ENCODE assay signal across 8 cellular contexts in genomic region chr19:12956446-12957388, GRCh38. TPM values are rescaled to one million over a fixed set of nuclear protein-coding genes. Genes with fewer than 3 reads are reported as not detected.
A peak's percentile ranks its signal among the peaks of the same experiment; 100 is the strongest.
DNase-seq lines count a peak whose midpoint lies in the region; ATAC-seq lines count a peak whose summit lies in the region.

Gene GADD45GIP1 (minus strand): TSS chr19:12957223. CDS start chr19:12957212, 11 bp downstream.

- no peak within 1 kb of the TSS for H2BK15ac ChIP-seq in mesendoderm (replicated peaks; ENCODE audit: low read depth)

- peak within 1 kb of the TSS; percentile 96 for H3K56ac ChIP-seq in mesendoderm (ENCODE audit: low read length)

- H3K36me3 ChIP-seq in endocrine pancreas (ENCODE audit: control insufficient read depth, insufficient read depth, low read length), result no peaks in the 10 kb centered on the region
- H3K36me3 ChIP-seq in mesendoderm (ENCODE audit: control insufficient read depth, insufficient read depth, low read length), result peaks cover 7% of the 10 kb centered on the region

- peak within 1 kb of the TSS; percentile 88 for H3K9ac ChIP-seq in endocrine pancreas (ENCODE audit: control insufficient read depth, insufficient read depth, low read length)
- peak within 1 kb of the TSS; percentile 84 for H3K9ac ChIP-seq in mesendoderm (ENCODE audit: low read length)

- no peak within 1 kb of the TSS for H4K5ac ChIP-seq in mesendoderm (ENCODE audit: low read length)

- peak within 1 kb of the TSS; percentile 47 for H3K4me3 ChIP-seq in endocrine pancreas (ENCODE audit: control insufficient read depth, insufficient read depth, low read length)
- H3K4me3 ChIP-seq in mesendoderm (ENCODE audit: low read length), result peak within 1 kb of the TSS; percentile 69

- peak; percentile 76 for ATAC-seq in HG03280 (IDR thresholded peaks at IDR 0.05; ENCODE audit: unreplicated experiment)

- H3K79me2 ChIP-seq in mesendoderm (ENCODE audit: control insufficient read depth, insufficient read depth, low read length), result peaks cover 25% of the 10 kb centered on the region

- peak within 1 kb of the TSS; percentile 60 for H3K27ac ChIP-seq in mesendoderm (ENCODE audit: low read depth, low read length)

- H3K23ac ChIP-seq in mesendoderm (ENCODE audit: low read length), result peak within 1 kb of the TSS; percentile 91

- H2AK5ac ChIP-seq in mesendoderm (ENCODE audit: low read length), result no peak within 1 kb of the TSS

- H2BK120ac ChIP-seq in mesendoderm (ENCODE audit: low read depth, low read length), result no peak within 1 kb of the TSS

- H3K79me1 ChIP-seq in mesendoderm (ENCODE audit: low read length), result peaks cover 9% of the 10 kb centered on the region

- no CpG with 5 or more reads among the region's 84 CpGs for WGBS in mesendoderm (ENCODE audit: extremely low coverage, insufficient coverage, low lambda C conversion rate)

- H4K8ac ChIP-seq in mesendoderm (ENCODE audit: low read depth, low read length), result peak within 1 kb of the TSS; percentile 98

- no peaks in the 10 kb centered on the region for H3K9me3 ChIP-seq in endocrine pancreas (ENCODE audit: control insufficient read depth, low read length)

- H3K4me2 ChIP-seq in mesendoderm (ENCODE audit: low read length), result peak within 1 kb of the TSS; percentile 66

- H3K4ac ChIP-seq in mesendoderm (ENCODE audit: low read depth, low read length), result peak within 1 kb of the TSS; percentile 99

- H2BK5ac ChIP-seq in mesendoderm (ENCODE audit: low read length), result no peak within 1 kb of the TSS

- H3K4me1 ChIP-seq in endocrine pancreas (ENCODE audit: control insufficient read depth, insufficient read depth, low read length) (no peaks in the 10 kb centered on the region), mesendoderm (ENCODE audit: control insufficient read depth, low read depth, low read length) (no peaks in the 10 kb centered on the region)

- H3K18ac ChIP-seq in mesendoderm (ENCODE audit: low read length), result peak within 1 kb of the TSS; percentile 94

- H3K27me3 ChIP-seq in endocrine pancreas (ENCODE audit: control insufficient read depth, insufficient read depth, low read length) (no peaks in the 10 kb centered on the region), mesendoderm (ENCODE audit: insufficient read depth, low read length, poor library complexity) (no peaks in the 10 kb centered on the region)

- DNase-seq in NCI-H1694 treated with DMSO at 0.1 percent for 48 hours (lab: John Stamatoyannopoulos, UW) (peak; percentile 40), NCI-H1694 (lab: John Stamatoyannopoulos, UW) (no peak), NOMO-1 treated with DMSO at 0.1 percent for 48 hours (lab: John Stamatoyannopoulos, UW; ENCODE audit: unreplicated experiment) (peak; percentile 66), mesendoderm (peak; percentile 83)
- peak in 2 of 3 experiments; percentile 67 to 69 for DNase-seq in activated CD8-positive, alpha-beta memory T cell treated with anti-CD3 and anti-CD28 coated beads for 48 hours (ENCODE audit: low read depth in 2 of 3, low spot score in 2 of 3)
- peak; percentile 73 for DNase-seq in stimulated activated CD8-positive, alpha-beta memory T cell treated with anti-CD3 and anti-CD28 coated beads, Interleukin-12 subunit alpha, Interleukin-12 subunit beta, amount 100 ng/mL, for 4 hours (ENCODE audit: low read depth)

RNA-seq across cellular contexts. Expression of gene GADD45GIP1, which starts in this region (rescaled TPM):
- polyA plus RNA-seq in mesendoderm (2013, experiment 1 of 2), result 64.6 TPM
- 65.6 TPM for polyA plus RNA-seq in mesendoderm (2013, experiment 2 of 2)
